7 cellular contexts compared by ENCODE assay signal in the genomic region with DNA sequence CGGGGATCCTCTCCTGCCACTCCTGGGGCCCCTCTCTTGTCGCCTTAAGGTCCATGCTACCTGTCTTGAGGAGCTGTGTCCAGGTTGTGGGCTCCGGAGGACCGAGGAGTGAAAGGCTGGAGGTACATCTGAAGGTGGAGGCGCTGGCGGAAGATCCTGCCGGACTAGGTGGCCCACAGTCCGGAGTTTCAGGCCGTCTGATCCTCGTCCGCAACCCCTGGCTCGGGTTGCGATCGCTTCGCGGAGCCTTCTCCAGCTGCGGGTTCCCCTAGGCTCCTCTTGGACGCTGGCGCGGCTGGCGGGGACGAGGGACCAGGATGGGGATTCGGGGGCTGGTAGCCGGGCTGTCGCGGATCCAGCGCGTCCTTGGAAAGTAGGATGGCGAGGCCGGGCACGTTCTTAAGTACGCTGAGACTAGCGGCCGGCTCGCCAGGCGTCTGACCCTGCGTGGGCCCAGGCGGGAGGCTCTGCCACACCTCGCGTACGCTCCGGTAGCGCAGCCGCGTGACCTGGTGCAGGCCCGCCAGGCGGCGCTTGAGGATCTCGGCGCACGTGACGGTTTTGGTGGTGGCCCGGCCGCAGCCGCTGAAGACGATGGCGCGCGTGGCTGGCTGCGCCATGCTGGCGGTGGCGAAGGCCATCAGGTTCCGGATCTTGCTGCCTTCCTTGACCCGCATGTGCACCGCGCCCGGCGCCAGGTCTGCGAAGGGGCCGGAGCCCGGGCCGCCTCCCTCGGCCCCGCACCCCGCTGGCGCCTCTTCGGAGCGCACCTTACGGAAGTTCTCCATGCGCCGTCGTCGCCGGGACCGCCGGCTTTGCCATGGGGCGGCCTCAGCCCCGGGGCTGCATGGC. TPM values are rescaled to one million over a fixed set of nuclear protein-coding genes. Genes with fewer than 3 reads are reported as not detected.
DNase-seq lines count a peak whose midpoint lies in the region; ATAC-seq and TF ChIP-seq lines count a peak whose summit lies in the region.

No MANE protein-coding gene starts in this region.

- H3K27ac ChIP-seq in Peyer's patch (peak overlapping the region; percentile 56 to 92 (median 84)), upper lobe of right lung (peak overlapping the region; percentile 88)

- no peaks in the 10 kb centered on the region for H3K36me3 ChIP-seq in Peyer's patch
- H3K36me3 ChIP-seq in upper lobe of right lung: no peaks in the 10 kb centered on the region

- TF ChIP-seq CTCF in Peyer's patch (IDR thresholded peaks at IDR 0.05): peak; percentile 26 to 76 (median 58)
- peak; percentile 44 for TF ChIP-seq CTCF in upper lobe of right lung (IDR thresholded peaks at IDR 0.05)

- H3K4me1 ChIP-seq in Peyer's patch (peaks cover 0 to 41% (median 26%) of the 10 kb centered on the region in 4 donors), upper lobe of right lung (peaks cover 44% of the 10 kb centered on the region)

- H3K9me3 ChIP-seq in Peyer's patch (no peaks in the 10 kb centered on the region), upper lobe of right lung (no peaks in the 10 kb centered on the region)

- no peak for TF ChIP-seq POLR2A in Peyer's patch (IDR thresholded peaks at IDR 0.05)

- no peak overlapping the region for H3K27ac Mint-ChIP-seq in activated naive CD4-positive, alpha-beta T cell treated with anti-CD3 and anti-CD28 coated beads, Interleukin-2, amount 50 U/mL, for 24 hours

- H3K9me3 Mint-ChIP-seq in activated naive CD4-positive, alpha-beta T cell treated with anti-CD3 and anti-CD28 coated beads, Interleukin-2, amount 50 U/mL, for 24 hours: no peaks in the 10 kb centered on the region

- H3K4me3 Mint-ChIP-seq in activated naive CD4-positive, alpha-beta T cell treated with anti-CD3 and anti-CD28 coated beads, Interleukin-2, amount 50 U/mL, for 24 hours: peak overlapping the region; percentile 77

- H3K27me3 Mint-ChIP-seq in activated naive CD4-positive, alpha-beta T cell treated with anti-CD3 and anti-CD28 coated beads, Interleukin-2, amount 50 U/mL, for 24 hours: peaks cover 11% of the 10 kb centered on the region

- intact Hi-C loops in Right ventricle myocardium superior (cut with DNase I) (loop anchor here (10.0 kb wide), 2 partner anchors 249 to 321 kb away; a partner anchor contains a TSS), posterior cingulate gyrus (cut with DNase I) (loop anchor here (1.0 to 10.0 kb wide), 3 partner anchors 17 to 321 kb away; a partner anchor contains a TSS), upper lobe of right lung (cut with DNase I) (no loop called here)

- H3K27me3 ChIP-seq in Peyer's patch (no peaks in the 10 kb centered on the region), upper lobe of right lung (no peaks in the 10 kb centered on the region)

- H3K4me3 ChIP-seq in Peyer's patch (peak overlapping the region; percentile 48 to 81 (median 67)), upper lobe of right lung (peak overlapping the region; percentile 81)

- peaks cover 37% of the 10 kb centered on the region for H3K4me1 Mint-ChIP-seq in activated naive CD4-positive, alpha-beta T cell treated with anti-CD3 and anti-CD28 coated beads, Interleukin-2, amount 50 U/mL, for 24 hours

- H3K36me3 Mint-ChIP-seq in activated naive CD4-positive, alpha-beta T cell treated with anti-CD3 and anti-CD28 coated beads, Interleukin-2, amount 50 U/mL, for 24 hours: no peaks in the 10 kb centered on the region

- peak; percentile 71 to 92 (median 91) for DNase-seq in Peyer's patch
- DNase-seq in Right ventricle myocardium superior: peak; percentile 90
- peak; percentile 51 to 95 (median 66) for DNase-seq in posterior cingulate gyrus
- DNase-seq in upper lobe of right lung: peak; percentile 94

- ATAC-seq in GM18861 (IDR thresholded peaks at IDR 0.05; ENCODE audit: unreplicated experiment) (peak; percentile 34), HG03025 (IDR thresholded peaks at IDR 0.05; ENCODE audit: low FRiP score, unreplicated experiment) (peak; percentile 34), Right ventricle myocardium superior (ENCODE audit: poor library complexity) (peak; percentile 78), upper lobe of right lung (peak; percentile 80)

RNA-seq across cellular contexts. Expression of a gene that starts 0.6 kb away (rescaled TPM):
- 10 to 100 TPM in 2 of 4 donors, 1 to 10 TPM in 2; 7.4 to 15.3 (median 9.5) TPM for total RNA-seq in Peyer's patch
- 3.4 TPM for total RNA-seq in Right ventricle myocardium superior
- 20.2 TPM for total RNA-seq in upper lobe of right lung

RNA-seq across cellular contexts. Expression of a gene that starts 18.1 kb away (rescaled TPM):
- 100 to 1,000 TPM in 3 of 4 donors, 10 to 100 TPM in 1; 59.4 to 326 (median 195) TPM for total RNA-seq in Peyer's patch
- 1,582 TPM for total RNA-seq in Right ventricle myocardium superior
- 138 TPM for total RNA-seq in upper lobe of right lung

RNA-seq across cellular contexts. Expression of a gene that starts 39.3 kb away (rescaled TPM):
- total RNA-seq in Peyer's patch: 10 to 100 TPM in 3 of 4 donors, 1 to 10 TPM in 1; 5.0 to 78.1 (median 53.4) TPM
- 1.2 TPM for total RNA-seq in Right ventricle myocardium superior
- total RNA-seq in upper lobe of right lung: 2.6 TPM

RNA-seq across cellular contexts. Expression of a gene that starts 49.4 kb away (rescaled TPM):
- 10 to 100 TPM; 48.7 to 76.5 (median 57.6) TPM for total RNA-seq in Peyer's patch
- 115 TPM for total RNA-seq in Right ventricle myocardium superior
- total RNA-seq in upper lobe of right lung: 75.4 TPM

Comparison
In these comparisons a context has a peak if more than half of its experiments do, and no peak if none do; other contexts are left out.
1. Peak in every context shown above with its lines: DNase-seq, ATAC-seq, H3K4me3 ChIP-seq and H3K27ac ChIP-seq.